1 cellular context compared by ENCODE assay signal in genomic region chr1:77219166-77219887, GRCh38.
TF ChIP-seq lines count a peak whose summit lies in the region.

Gene PIGK (minus strand): TSS chr1:77219430. CDS start chr1:77219402, 28 bp downstream.

TF ChIP-seq in GM12878, 131 proteins besides CTCF, POLR2A, EP300 and RAD21 (continued from another document and continues in another):
- TF ChIP-seq MAX (IDR thresholded peaks at IDR 0.05; ENCODE audit: low read depth, low read length) (peak; percentile 41; the same call in 1 of the 2 replicates), FOXM1 (IDR thresholded peaks at IDR 0.05; ENCODE audit: low read depth, low read length) (no peak), NFXL1 (IDR thresholded peaks at IDR 0.05; ENCODE audit: borderline replicate concordance) (no peak), MTA2 (IDR thresholded peaks at IDR 0.05; ENCODE audit: low read depth) (no peak), CBX5 (IDR thresholded peaks at IDR 0.05; ENCODE audit: low read depth) (0 out of 2 replicates have a peak, but pooled peaks have one; percentile 31), RELB (IDR thresholded peaks at IDR 0.05; ENCODE audit: low read depth) (peak; percentile 67), USF2 (IDR thresholded peaks at IDR 0.05; ENCODE audit: borderline replicate concordance, low read depth, low read length) (no peak), E2F4 (IDR thresholded peaks at IDR 0.05; ENCODE audit: low read depth, low read length) (peak; percentile 76), LARP7 (IDR thresholded peaks at IDR 0.05) (no peak), STAT3 (IDR thresholded peaks at IDR 0.05; ENCODE audit: low read depth, low read length) (no peak), RUNX3 (IDR thresholded peaks at IDR 0.05; ENCODE audit: low read length) (peak; percentile 95), SUPT20H (IDR thresholded peaks at IDR 0.05; ENCODE audit: borderline replicate concordance, control insufficient read depth, low read depth, low read length) (no peak), TCF12 (IDR thresholded peaks at IDR 0.05; ENCODE audit: low read depth, low read length) (no peak), ZZZ3 (IDR thresholded peaks at IDR 0.05; ENCODE audit: control insufficient read depth, insufficient read length, low read depth) (no peak), BCL3 (IDR thresholded peaks at IDR 0.05; ENCODE audit: borderline replicate concordance, insufficient read depth, low read depth, low read length, poor library complexity, severe bottlenecking) (no peak), CBX3 (IDR thresholded peaks at IDR 0.05; ENCODE audit: borderline replicate concordance, low read depth) (no peak), SMAD1 (IDR thresholded peaks at IDR 0.05; ENCODE audit: low read depth, partially characterized antibody) (no peak), MEF2B (IDR thresholded peaks at IDR 0.05; ENCODE audit: partially characterized antibody, poor library complexity, severe bottlenecking) (no peak), FOXK2 (IDR thresholded peaks at IDR 0.05) (no peak), BRCA1 (IDR thresholded peaks at IDR 0.05; ENCODE audit: low read depth, low read length) (no peak), CHD4 (IDR thresholded peaks at IDR 0.05) (no peak), ATF7 (IDR thresholded peaks at IDR 0.05; ENCODE audit: low read depth) (no peak), PKNOX1 (IDR thresholded peaks at IDR 0.05) (peak; percentile 59), CEBPB (IDR thresholded peaks at IDR 0.05; ENCODE audit: borderline replicate concordance in 1 of 2, low read depth in 2 of 2, low read length in 2 of 2) (no peak), SIX5 (IDR thresholded peaks at IDR 0.05; ENCODE audit: low read depth, low read length, severe bottlenecking) (no peak), ZBTB11 (CRISPR knock-in tag; IDR thresholded peaks at IDR 0.05) (no peak), EGR1 (IDR thresholded peaks at IDR 0.05; ENCODE audit: borderline replicate concordance in 1 of 2, low read depth in 2 of 2, low read length in 2 of 2) (no peak), IRF4 (IDR thresholded peaks at IDR 0.05; ENCODE audit: low read depth, low read length) (0 out of 2 replicates have a peak, but pooled peaks have one; percentile 8), ATF2 (IDR thresholded peaks at IDR 0.05; ENCODE audit: low read length) (no peak), ELK1 (IDR thresholded peaks at IDR 0.05; ENCODE audit: low read depth, low read length) (no peak), SMC3 (IDR thresholded peaks at IDR 0.05; ENCODE audit: borderline replicate concordance, low read length) (no peak), GABPA (IDR thresholded peaks at IDR 0.05; ENCODE audit: low read depth) (no peak), HDGF (IDR thresholded peaks at IDR 0.05) (no peak), IRF3 (IDR thresholded peaks at IDR 0.05) (no peak), NR2C1 (IDR thresholded peaks at IDR 0.05) (no peak), BCL11A (IDR thresholded peaks at IDR 0.05; ENCODE audit: low read depth, low read length) (no peak), SMAD5 (IDR thresholded peaks at IDR 0.05; ENCODE audit: low read depth) (peak; percentile 66; the same call in 1 of the 2 replicates), HDAC6 (IDR thresholded peaks at IDR 0.05; ENCODE audit: unreplicated experiment) (no peak), KLF5 (IDR thresholded peaks at IDR 0.05; ENCODE audit: partially characterized antibody) (no peak), ETV6 (conservative IDR thresholded peaks at IDR 0.05 in 1 of 2, IDR thresholded peaks at IDR 0.05 in 1 of 2; ENCODE audit: borderline replicate concordance in 1 of 2, low read depth in 1 of 2) (no peak), SKIL (IDR thresholded peaks at IDR 0.05; ENCODE audit: low read depth, poor library complexity, severe bottlenecking) (no peak), YY1 (IDR thresholded peaks at IDR 0.05; ENCODE audit: low read depth, low read length) (peak; percentile 97)
